16 cellular contexts compared by ENCODE assay signal in the genomic region with DNA sequence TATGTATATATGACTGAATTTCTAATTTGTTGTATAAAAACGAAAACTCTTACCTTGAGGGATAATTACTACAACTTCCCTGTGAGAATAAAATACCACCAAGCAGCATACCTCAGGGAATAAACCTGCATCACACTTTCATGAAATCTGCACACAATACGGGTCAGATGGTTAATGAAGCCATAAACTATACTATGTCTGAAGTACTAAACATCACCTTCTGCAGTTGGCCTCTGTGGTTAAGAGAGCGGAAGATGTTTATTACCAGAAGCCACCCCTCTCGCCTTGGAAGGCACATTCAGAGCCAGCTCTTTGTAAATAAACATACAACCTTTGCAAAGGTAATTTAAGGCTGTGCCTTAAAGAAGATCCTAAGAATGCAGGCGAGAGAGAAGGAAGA.
"Had no signal": no experiment of that assay in that cellular context is flagged by ENCODE, and none has a peak within 500 bp of the region (broad histone marks: within the 10 kb centered on the region; RNA-seq: fewer than 3 reads in every experiment).

No MANE protein-coding gene starts in this region.

- H3K27ac ChIP-seq: epithelial cell of prostate, ovary, stomach, thoracic aorta had no signal

- H3K27me3 ChIP-seq: ovary, spleen, stomach had no signal

- H3K36me3 ChIP-seq: ovary, spleen, stomach, thoracic aorta had no signal

- H3K4me3 ChIP-seq: ovary, spleen, stomach, thoracic aorta had no signal

- DNase-seq: activated CD4-positive, alpha-beta T cell treated with anti-CD3 and anti-CD28 coated beads, Interleukin-2, amount 50 U/mL, for 48 hours; activated CD8-positive, alpha-beta memory T cell treated with anti-CD3 and anti-CD28 coated beads, Interleukin-2, amount 50 U/mL, for 4 hours; activated effector memory CD4-positive, alpha-beta T cell treated with anti-CD3 and anti-CD28 coated beads, Interleukin-2, amount 50 U/mL, for 16 hours; activated T-cell treated with anti-CD3 and anti-CD28 coated beads, Interleukin-2, amount 50 U/mL, for 48 hours; aorta; cerebellar nuclear complex; dermis blood vessel endothelial cell; foreskin melanocyte; ovary; spleen; stomach; SW 1271; T-helper 9 cell had no signal

- ATAC-seq: sciatic nerve had no signal

- H3K4me1 ChIP-seq: stomach had no signal

- H3K9me3 ChIP-seq: ovary, spleen, stomach, thoracic aorta had no signal
